In the genomic region with DNA sequence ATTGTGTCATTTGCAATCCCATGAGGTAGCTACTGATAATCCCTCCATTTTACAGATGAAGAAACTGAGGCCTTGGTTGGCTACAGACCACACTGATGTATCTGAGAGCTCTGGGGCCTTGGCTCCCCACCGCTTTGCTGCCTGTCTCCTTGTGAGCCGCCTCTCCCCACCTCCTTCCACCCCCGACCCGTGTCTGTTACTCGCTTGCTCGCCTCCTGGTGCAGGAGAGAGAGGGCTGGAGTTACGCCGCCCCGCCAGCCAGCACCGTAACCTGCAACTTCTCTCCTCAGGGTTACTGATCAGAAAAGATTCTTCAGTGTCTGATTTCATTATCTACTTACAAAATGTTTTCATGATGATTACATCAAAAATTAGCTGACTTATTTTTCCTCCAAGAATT, we compare ENCODE assay signal across 1 cellular context.
TF ChIP-seq lines count a peak whose summit lies in the region.

No MANE protein-coding gene starts in this region.

TF ChIP-seq in GM23338, 12 proteins besides CTCF, POLR2A, EP300 and RAD21 (continued from another document):
- TF ChIP-seq, protein P1, sequence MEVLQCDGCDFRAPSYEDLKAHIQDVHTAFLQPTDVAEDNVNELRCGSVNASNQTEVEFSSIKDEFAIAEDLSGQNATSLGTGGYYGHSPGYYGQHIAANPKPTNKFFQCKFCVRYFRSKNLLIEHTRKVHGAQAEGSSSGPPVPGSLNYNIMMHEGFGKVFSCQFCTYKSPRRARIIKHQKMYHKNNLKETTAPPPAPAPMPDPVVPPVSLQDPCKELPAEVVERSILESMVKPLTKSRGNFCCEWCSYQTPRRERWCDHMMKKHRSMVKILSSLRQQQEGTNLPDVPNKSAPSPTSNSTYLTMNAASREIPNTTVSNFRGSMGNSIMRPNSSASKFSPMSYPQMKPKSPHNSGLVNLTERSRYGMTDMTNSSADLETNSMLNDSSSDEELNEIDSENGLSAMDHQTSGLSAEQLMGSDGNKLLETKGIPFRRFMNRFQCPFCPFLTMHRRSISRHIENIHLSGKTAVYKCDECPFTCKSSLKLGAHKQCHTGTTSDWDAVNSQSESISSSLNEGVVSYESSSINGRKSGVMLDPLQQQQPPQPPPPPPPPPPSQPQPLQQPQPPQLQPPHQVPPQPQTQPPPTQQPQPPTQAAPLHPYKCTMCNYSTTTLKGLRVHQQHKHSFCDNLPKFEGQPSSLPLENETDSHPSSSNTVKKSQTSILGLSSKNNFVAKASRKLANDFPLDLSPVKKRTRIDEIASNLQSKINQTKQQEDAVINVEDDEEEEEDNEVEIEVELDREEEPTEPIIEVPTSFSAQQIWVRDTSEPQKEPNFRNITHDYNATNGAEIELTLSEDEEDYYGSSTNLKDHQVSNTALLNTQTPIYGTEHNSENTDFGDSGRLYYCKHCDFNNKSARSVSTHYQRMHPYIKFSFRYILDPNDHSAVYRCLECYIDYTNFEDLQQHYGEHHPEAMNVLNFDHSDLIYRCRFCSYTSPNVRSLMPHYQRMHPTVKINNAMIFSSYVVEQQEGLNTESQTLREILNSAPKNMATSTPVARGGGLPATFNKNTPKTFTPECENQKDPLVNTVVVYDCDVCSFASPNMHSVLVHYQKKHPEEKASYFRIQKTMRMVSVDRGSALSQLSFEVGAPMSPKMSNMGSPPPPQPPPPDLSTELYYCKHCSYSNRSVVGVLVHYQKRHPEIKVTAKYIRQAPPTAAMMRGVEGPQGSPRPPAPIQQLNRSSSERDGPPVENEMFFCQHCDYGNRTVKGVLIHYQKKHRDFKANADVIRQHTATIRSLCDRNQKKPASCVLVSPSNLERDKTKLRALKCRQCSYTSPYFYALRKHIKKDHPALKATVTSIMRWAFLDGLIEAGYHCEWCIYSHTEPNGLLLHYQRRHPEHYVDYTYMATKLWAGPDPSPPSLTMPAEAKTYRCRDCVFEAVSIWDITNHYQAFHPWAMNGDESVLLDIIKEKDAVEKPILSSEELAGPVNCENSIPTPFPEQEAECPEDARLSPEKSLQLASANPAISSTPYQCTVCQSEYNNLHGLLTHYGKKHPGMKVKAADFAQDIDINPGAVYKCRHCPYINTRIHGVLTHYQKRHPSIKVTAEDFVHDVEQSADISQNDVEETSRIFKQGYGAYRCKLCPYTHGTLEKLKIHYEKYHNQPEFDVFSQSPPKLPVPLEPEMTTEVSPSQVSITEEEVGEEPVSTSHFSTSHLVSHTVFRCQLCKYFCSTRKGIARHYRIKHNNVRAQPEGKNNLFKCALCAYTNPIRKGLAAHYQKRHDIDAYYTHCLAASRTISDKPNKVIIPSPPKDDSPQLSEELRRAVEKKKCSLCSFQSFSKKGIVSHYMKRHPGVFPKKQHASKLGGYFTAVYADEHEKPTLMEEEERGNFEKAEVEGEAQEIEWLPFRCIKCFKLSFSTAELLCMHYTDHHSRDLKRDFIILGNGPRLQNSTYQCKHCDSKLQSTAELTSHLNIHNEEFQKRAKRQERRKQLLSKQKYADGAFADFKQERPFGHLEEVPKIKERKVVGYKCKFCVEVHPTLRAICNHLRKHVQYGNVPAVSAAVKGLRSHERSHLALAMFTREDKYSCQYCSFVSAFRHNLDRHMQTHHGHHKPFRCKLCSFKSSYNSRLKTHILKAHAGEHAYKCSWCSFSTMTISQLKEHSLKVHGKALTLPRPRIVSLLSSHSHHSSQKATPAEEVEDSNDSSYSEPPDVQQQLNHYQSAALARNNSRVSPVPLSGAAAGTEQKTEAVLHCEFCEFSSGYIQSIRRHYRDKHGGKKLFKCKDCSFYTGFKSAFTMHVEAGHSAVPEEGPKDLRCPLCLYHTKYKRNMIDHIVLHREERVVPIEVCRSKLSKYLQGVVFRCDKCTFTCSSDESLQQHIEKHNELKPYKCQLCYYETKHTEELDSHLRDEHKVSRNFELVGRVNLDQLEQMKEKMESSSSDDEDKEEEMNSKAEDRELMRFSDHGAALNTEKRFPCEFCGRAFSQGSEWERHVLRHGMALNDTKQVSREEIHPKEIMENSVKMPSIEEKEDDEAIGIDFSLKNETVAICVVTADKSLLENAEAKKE (CRISPR knock-in tag; IDR thresholded peaks at IDR 0.05): no peak
- TF ChIP-seq JUNB (IDR thresholded peaks at IDR 0.05; ENCODE audit: unreplicated experiment): no peak
